1 cellular context compared by ENCODE assay signal in the genomic region with DNA sequence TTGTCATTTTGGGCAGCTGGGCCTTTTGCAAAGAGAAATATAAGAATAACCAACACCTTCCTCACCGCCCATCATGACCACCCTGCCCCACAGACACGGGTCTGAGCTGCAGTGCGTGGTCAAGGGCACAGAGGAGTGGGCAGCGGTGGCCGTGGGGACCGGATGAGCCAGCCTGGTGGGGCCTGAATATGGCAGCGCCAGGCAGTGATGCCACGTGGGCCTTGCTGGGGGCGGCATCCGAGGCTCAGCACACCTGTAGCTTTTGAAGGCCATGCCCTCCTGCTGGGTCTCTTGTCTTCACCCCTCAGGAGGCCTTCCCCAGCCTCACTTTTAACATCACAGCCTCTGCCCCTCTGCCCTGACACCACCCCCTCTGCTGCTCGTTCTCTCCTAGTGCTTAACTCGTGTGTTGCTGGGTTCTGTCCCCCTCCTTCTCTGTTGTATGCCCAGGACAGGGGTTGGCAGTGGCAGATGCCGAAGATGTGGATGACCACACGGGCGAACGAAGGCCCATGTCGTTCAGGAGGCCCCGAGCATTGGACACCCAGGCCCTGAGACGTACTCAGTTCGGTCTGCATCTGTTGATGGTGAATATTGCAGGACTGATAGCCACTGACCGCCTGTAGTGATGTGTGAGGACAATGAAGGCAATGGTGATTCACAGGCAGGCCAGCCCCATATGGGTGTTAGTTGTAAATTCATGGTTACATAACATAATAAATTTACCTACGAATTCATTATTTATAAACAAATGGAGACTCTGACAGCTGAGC.
TF ChIP-seq lines count a peak whose summit lies in the region.

No MANE protein-coding gene starts in this region.

TF ChIP-seq in GM23338, 12 proteins besides CTCF, POLR2A, EP300 and RAD21 (continued from another document):
- TF ChIP-seq, protein P1, sequence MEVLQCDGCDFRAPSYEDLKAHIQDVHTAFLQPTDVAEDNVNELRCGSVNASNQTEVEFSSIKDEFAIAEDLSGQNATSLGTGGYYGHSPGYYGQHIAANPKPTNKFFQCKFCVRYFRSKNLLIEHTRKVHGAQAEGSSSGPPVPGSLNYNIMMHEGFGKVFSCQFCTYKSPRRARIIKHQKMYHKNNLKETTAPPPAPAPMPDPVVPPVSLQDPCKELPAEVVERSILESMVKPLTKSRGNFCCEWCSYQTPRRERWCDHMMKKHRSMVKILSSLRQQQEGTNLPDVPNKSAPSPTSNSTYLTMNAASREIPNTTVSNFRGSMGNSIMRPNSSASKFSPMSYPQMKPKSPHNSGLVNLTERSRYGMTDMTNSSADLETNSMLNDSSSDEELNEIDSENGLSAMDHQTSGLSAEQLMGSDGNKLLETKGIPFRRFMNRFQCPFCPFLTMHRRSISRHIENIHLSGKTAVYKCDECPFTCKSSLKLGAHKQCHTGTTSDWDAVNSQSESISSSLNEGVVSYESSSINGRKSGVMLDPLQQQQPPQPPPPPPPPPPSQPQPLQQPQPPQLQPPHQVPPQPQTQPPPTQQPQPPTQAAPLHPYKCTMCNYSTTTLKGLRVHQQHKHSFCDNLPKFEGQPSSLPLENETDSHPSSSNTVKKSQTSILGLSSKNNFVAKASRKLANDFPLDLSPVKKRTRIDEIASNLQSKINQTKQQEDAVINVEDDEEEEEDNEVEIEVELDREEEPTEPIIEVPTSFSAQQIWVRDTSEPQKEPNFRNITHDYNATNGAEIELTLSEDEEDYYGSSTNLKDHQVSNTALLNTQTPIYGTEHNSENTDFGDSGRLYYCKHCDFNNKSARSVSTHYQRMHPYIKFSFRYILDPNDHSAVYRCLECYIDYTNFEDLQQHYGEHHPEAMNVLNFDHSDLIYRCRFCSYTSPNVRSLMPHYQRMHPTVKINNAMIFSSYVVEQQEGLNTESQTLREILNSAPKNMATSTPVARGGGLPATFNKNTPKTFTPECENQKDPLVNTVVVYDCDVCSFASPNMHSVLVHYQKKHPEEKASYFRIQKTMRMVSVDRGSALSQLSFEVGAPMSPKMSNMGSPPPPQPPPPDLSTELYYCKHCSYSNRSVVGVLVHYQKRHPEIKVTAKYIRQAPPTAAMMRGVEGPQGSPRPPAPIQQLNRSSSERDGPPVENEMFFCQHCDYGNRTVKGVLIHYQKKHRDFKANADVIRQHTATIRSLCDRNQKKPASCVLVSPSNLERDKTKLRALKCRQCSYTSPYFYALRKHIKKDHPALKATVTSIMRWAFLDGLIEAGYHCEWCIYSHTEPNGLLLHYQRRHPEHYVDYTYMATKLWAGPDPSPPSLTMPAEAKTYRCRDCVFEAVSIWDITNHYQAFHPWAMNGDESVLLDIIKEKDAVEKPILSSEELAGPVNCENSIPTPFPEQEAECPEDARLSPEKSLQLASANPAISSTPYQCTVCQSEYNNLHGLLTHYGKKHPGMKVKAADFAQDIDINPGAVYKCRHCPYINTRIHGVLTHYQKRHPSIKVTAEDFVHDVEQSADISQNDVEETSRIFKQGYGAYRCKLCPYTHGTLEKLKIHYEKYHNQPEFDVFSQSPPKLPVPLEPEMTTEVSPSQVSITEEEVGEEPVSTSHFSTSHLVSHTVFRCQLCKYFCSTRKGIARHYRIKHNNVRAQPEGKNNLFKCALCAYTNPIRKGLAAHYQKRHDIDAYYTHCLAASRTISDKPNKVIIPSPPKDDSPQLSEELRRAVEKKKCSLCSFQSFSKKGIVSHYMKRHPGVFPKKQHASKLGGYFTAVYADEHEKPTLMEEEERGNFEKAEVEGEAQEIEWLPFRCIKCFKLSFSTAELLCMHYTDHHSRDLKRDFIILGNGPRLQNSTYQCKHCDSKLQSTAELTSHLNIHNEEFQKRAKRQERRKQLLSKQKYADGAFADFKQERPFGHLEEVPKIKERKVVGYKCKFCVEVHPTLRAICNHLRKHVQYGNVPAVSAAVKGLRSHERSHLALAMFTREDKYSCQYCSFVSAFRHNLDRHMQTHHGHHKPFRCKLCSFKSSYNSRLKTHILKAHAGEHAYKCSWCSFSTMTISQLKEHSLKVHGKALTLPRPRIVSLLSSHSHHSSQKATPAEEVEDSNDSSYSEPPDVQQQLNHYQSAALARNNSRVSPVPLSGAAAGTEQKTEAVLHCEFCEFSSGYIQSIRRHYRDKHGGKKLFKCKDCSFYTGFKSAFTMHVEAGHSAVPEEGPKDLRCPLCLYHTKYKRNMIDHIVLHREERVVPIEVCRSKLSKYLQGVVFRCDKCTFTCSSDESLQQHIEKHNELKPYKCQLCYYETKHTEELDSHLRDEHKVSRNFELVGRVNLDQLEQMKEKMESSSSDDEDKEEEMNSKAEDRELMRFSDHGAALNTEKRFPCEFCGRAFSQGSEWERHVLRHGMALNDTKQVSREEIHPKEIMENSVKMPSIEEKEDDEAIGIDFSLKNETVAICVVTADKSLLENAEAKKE (CRISPR knock-in tag; IDR thresholded peaks at IDR 0.05): no peak
- TF ChIP-seq POLR2AphosphoS5 (IDR thresholded peaks at IDR 0.05; ENCODE audit: low read depth): no peak
- no peak for TF ChIP-seq EZH2 (IDR thresholded peaks at IDR 0.05; ENCODE audit: low read depth, unreplicated experiment)
- no peak for TF ChIP-seq ZNF331 (CRISPR knock-in tag; IDR thresholded peaks at IDR 0.05; ENCODE audit: low read depth)
